In genomic region chr1:154324669-154325582, GRCh38 we compare ENCODE assay signal across 8 cellular contexts. TPM values are rescaled to one million over a fixed set of nuclear protein-coding genes. Genes with fewer than 3 reads are reported as not detected.
DNase-seq lines count a peak whose midpoint lies in the region; ATAC-seq and TF ChIP-seq lines count a peak whose summit lies in the region.

Gene ATP8B2, plus strand, starts transcription at chr1:154325525. Its CDS starts 2,617 bp downstream, at chr1:154328142.

- peaks cover 22% of the 10 kb centered on the region for H4K20me1 ChIP-seq in BLaER1

- H3K9ac ChIP-seq in BLaER1, result peak within 1 kb of the TSS; percentile 97
- H3K9ac ChIP-seq in trophoblast cell (ENCODE audit: low read length), result peak within 1 kb of the TSS; percentile 60

- H3K23ac ChIP-seq in trophoblast cell (ENCODE audit: low read length), result no peak within 1 kb of the TSS

- DNase-seq in NCI-H1092 treated with DMSO at 0.1 percent for 48 hours (lab: John Stamatoyannopoulos, UW), result peak; percentile 75
- peak; percentile 66 for DNase-seq in T follicular helper cell (ENCODE audit: low read depth)
- peak; percentile 70 for DNase-seq in activated naive CD8-positive, alpha-beta T cell treated with anti-CD3 and anti-CD28 coated beads, Interleukin-2, amount 50 U/mL, for 16 hours (ENCODE audit: low read depth, low spot score)
- peak; percentile 77 to 91 for DNase-seq in cardiac muscle cell (ENCODE audit: low read depth in 1 of 2, low spot score in 1 of 2)
- DNase-seq in trophoblast cell, result peak; percentile 55 to 85
- peak; percentile 53 to 68 for DNase-seq in tibial nerve (ENCODE audit: low spot score in 2 of 2)

- H4K8ac ChIP-seq in trophoblast cell (ENCODE audit: low read depth, low read length), result peak within 1 kb of the TSS; percentile 73

- no peaks in the 10 kb centered on the region for H3K27me3 ChIP-seq in BLaER1
- H3K27me3 ChIP-seq in cardiac muscle cell, result no peaks in the 10 kb centered on the region
- H3K27me3 ChIP-seq in trophoblast cell (ENCODE audit: insufficient read depth, low read length), result no peaks in the 10 kb centered on the region
- no peaks in the 10 kb centered on the region for H3K27me3 ChIP-seq in tibial nerve

- no peak within 1 kb of the TSS for H2BK120ac ChIP-seq in trophoblast cell (ENCODE audit: insufficient read depth, low read length, poor library complexity)

- H3K4me1 ChIP-seq in BLaER1 (peaks cover 41% of the 10 kb centered on the region), cardiac muscle cell (ENCODE audit: low read depth) (peaks cover 38% of the 10 kb centered on the region), trophoblast cell (ENCODE audit: control insufficient read depth in 1 of 2, insufficient read depth in 2 of 2, low read length in 2 of 2) (peaks cover 5 to 22% of the 10 kb centered on the region in 2 experiments), tibial nerve (peaks cover 0 to 49% (median 30%) of the 10 kb centered on the region in 4 donors)

- H3K4me2 ChIP-seq in BLaER1, result peak within 1 kb of the TSS; percentile 98
- peak within 1 kb of the TSS; percentile 85 for H3K4me2 ChIP-seq in trophoblast cell (ENCODE audit: low read length)

- H3K9me3 ChIP-seq in BLaER1, result no peaks in the 10 kb centered on the region
- H3K9me3 ChIP-seq in cardiac muscle cell (ENCODE audit: low read depth), result no peaks in the 10 kb centered on the region
- no peaks in the 10 kb centered on the region for H3K9me3 ChIP-seq in trophoblast cell (ENCODE audit: insufficient read depth, low read depth, low read length)
- H3K9me3 ChIP-seq in tibial nerve, result no peaks in the 10 kb centered on the region

- H2AFZ ChIP-seq in trophoblast cell (ENCODE audit: insufficient read depth, low read length, poor library complexity), result peak within 1 kb of the TSS; percentile 91

- no peak within 1 kb of the TSS for H3K14ac ChIP-seq in trophoblast cell (ENCODE audit: low read length)

- H4K12ac ChIP-seq in trophoblast cell (ENCODE audit: low read depth, low read length), result no peak within 1 kb of the TSS

- no peaks in the 10 kb centered on the region for H3K79me2 ChIP-seq in trophoblast cell (ENCODE audit: control insufficient read depth, insufficient read depth, low read length, poor library complexity)

- peaks cover 4% of the 10 kb centered on the region for H3K79me1 ChIP-seq in trophoblast cell (ENCODE audit: low read length)

- H3K4me3 ChIP-seq in BLaER1 (peak within 1 kb of the TSS; percentile 87), cardiac muscle cell (peak within 1 kb of the TSS; percentile 94), trophoblast cell (ENCODE audit: low read depth, low read length) (peak within 1 kb of the TSS; percentile 82), tibial nerve (peak within 1 kb of the TSS; percentile 52 to 95 (median 80))

- no CpG with 5 or more reads among the region's 56 CpGs for WGBS in trophoblast cell (ENCODE audit: extremely low coverage, insufficient coverage, insufficient read length)
- WGBS in tibial nerve, 2 donors, result 1% methylated on average over 43 to 56 of the region's 56 CpGs

- TF ChIP-seq CTCF in cardiac muscle cell (IDR thresholded peaks at IDR 0.05; ENCODE audit: low read depth, low read length) (peak; percentile 93), tibial nerve (IDR thresholded peaks at IDR 0.05) (peak; percentile 89 to 95 (median 91))

- peak within 1 kb of the TSS; percentile 25 for H3K4ac ChIP-seq in trophoblast cell (ENCODE audit: low read depth, low read length)

- H3K27ac ChIP-seq in BLaER1, result peak within 1 kb of the TSS; percentile 98
- peak within 1 kb of the TSS; percentile 88 for H3K27ac ChIP-seq in cardiac muscle cell
- no peak within 1 kb of the TSS for H3K27ac ChIP-seq in trophoblast cell (ENCODE audit: low read depth, low read length)
- peak within 1 kb of the TSS; percentile 79 to 99 (median 96) for H3K27ac ChIP-seq in tibial nerve

- H4K91ac ChIP-seq in trophoblast cell (ENCODE audit: low read depth, low read length), result peak within 1 kb of the TSS; percentile 34

- TF ChIP-seq POLR2A in tibial nerve (IDR thresholded peaks at IDR 0.05), result no peak

- H3K18ac ChIP-seq in trophoblast cell (ENCODE audit: low read length), result peak within 1 kb of the TSS; percentile 19

- peak; percentile 42 for ATAC-seq in GM21447 (IDR thresholded peaks at IDR 0.05; ENCODE audit: unreplicated experiment)

- TF ChIP-seq EP300 in tibial nerve (IDR thresholded peaks at IDR 0.05), result peak in 1 of 2 donors; percentile 37

- no peak within 1 kb of the TSS for H2AK5ac ChIP-seq in trophoblast cell (ENCODE audit: low read length)

- H2BK12ac ChIP-seq in trophoblast cell (ENCODE audit: low read length), result no peak within 1 kb of the TSS

- no peak within 1 kb of the TSS for H2BK5ac ChIP-seq in trophoblast cell (ENCODE audit: low read depth, low read length, poor library complexity)

- peaks cover 7% of the 10 kb centered on the region for H3K36me3 ChIP-seq in BLaER1
- H3K36me3 ChIP-seq in cardiac muscle cell, result no peaks in the 10 kb centered on the region
- no peaks in the 10 kb centered on the region for H3K36me3 ChIP-seq in trophoblast cell (ENCODE audit: control insufficient read depth in 1 of 2, insufficient read depth in 2 of 2, low read length in 2 of 2)
- peaks cover 0 to 2% (median 0%) of the 10 kb centered on the region in 3 donors for H3K36me3 ChIP-seq in tibial nerve

RNA-seq across cellular contexts. Expression of gene ATP8B2, which starts in this region (rescaled TPM):
- total RNA-seq in cardiac muscle cell (102 and 116 TPM in 2 replicates), tibial nerve (100 to 1,000 TPM; 136 to 261 (median 156) TPM)
- 12.8 and 13.5 TPM in 2 replicates for polyA plus RNA-seq in cardiac muscle cell
- 9.5 and 9.6 TPM in 2 replicates for polyA plus RNA-seq in trophoblast cell (2013)
